In the genomic region with DNA sequence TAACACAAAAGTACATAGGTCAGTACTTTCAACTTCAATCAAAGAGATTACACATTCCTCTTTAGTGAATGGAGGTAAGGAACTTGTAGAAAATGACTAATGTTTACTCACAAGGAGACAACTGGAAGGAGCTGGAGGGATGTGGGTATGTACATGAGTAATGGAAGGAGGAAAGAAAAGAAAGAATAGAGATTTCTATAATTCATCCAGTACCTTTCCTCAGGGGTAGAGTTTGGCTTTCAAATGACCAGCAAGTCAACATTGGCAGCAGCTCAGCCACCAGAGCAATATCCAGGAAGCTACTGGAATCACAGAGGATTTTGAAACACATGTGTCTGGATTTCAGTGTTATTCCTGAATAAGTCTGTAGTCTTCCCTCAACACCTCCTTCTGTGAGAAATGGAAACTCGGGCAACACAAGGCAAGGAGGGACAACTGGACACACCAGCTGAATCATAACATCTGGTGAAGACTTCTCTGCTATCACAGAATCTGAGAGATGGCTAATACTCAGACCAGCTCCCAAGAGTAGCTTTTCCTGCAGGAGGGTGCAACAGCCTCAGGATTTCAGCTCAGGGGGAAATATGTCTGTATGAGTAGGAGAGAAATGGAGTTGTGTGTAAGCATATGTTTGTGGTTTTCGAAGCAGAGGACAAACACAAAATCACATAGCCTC, we compare ENCODE assay signal across 2 cellular contexts.
TF ChIP-seq lines count a peak whose summit lies in the region.

No MANE protein-coding gene starts in this region.

TF ChIP-seq in liver, 16 proteins besides CTCF, POLR2A, EP300 and RAD21:
- TF ChIP-seq SP1 (IDR thresholded peaks at IDR 0.05) = no peak
- TF ChIP-seq, protein P1, sequence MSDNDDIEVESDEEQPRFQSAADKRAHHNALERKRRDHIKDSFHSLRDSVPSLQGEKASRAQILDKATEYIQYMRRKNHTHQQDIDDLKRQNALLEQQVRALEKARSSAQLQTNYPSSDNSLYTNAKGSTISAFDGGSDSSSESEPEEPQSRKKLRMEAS (IDR thresholded peaks at IDR 0.05) = peak; percentile 32
- TF ChIP-seq, protein P2, sequence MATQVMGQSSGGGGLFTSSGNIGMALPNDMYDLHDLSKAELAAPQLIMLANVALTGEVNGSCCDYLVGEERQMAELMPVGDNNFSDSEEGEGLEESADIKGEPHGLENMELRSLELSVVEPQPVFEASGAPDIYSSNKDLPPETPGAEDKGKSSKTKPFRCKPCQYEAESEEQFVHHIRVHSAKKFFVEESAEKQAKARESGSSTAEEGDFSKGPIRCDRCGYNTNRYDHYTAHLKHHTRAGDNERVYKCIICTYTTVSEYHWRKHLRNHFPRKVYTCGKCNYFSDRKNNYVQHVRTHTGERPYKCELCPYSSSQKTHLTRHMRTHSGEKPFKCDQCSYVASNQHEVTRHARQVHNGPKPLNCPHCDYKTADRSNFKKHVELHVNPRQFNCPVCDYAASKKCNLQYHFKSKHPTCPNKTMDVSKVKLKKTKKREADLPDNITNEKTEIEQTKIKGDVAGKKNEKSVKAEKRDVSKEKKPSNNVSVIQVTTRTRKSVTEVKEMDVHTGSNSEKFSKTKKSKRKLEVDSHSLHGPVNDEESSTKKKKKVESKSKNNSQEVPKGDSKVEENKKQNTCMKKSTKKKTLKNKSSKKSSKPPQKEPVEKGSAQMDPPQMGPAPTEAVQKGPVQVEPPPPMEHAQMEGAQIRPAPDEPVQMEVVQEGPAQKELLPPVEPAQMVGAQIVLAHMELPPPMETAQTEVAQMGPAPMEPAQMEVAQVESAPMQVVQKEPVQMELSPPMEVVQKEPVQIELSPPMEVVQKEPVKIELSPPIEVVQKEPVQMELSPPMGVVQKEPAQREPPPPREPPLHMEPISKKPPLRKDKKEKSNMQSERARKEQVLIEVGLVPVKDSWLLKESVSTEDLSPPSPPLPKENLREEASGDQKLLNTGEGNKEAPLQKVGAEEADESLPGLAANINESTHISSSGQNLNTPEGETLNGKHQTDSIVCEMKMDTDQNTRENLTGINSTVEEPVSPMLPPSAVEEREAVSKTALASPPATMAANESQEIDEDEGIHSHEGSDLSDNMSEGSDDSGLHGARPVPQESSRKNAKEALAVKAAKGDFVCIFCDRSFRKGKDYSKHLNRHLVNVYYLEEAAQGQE (IDR thresholded peaks at IDR 0.05) = no peak

TF ChIP-seq in HepG2, 621 proteins besides CTCF, POLR2A, EP300 and RAD21:
- TF ChIP-seq PHF21A (CRISPR knock-in tag; IDR thresholded peaks at IDR 0.05) (no peak), EED (CRISPR knock-in tag; IDR thresholded peaks at IDR 0.05) (no peak), ZFX (CRISPR knock-in tag; IDR thresholded peaks at IDR 0.05; ENCODE audit: low read depth) (no peak), ZNF660 (CRISPR knock-in tag; IDR thresholded peaks at IDR 0.05; ENCODE audit: borderline replicate concordance, low read depth) (no peak), SRF (IDR thresholded peaks at IDR 0.05; ENCODE audit: low read depth, low read length) (no peak)
- TF ChIP-seq, protein P3, sequence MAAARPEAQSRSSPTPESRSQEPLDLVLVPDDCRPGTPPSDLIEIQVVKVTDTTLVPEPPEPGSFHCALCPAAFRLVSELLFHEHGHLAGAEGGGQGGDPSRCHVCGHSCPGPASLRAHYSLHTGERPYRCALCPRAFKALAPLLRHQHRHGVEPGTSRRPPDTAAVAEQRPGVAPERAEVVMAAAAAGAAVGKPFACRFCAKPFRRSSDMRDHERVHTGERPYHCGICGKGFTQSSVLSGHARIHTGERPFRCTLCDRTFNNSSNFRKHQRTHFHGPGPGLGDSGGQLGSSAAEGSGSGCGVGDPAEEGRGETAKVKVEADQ (CRISPR knock-in tag; IDR thresholded peaks at IDR 0.05; ENCODE audit: borderline replicate concordance) = no peak
